1 cellular context compared by ENCODE assay signal in genomic region chr4:4590496-4590895, GRCh38.
TF ChIP-seq lines count a peak whose summit lies in the region.

No MANE protein-coding gene starts in this region.

TF ChIP-seq in SK-N-SH, 30 proteins besides CTCF, POLR2A, EP300 and RAD21 (continued from another document):
- TF ChIP-seq IRF3 (IDR thresholded peaks at IDR 0.05; ENCODE audit: low read depth, low read length) (no peak), SMC3 (IDR thresholded peaks at IDR 0.05; ENCODE audit: low read depth, low read length) (no peak)
TF ChIP-seq in SK-N-SH: peak in this region for 3.
